1 cellular context compared by ENCODE assay signal in the genomic region with DNA sequence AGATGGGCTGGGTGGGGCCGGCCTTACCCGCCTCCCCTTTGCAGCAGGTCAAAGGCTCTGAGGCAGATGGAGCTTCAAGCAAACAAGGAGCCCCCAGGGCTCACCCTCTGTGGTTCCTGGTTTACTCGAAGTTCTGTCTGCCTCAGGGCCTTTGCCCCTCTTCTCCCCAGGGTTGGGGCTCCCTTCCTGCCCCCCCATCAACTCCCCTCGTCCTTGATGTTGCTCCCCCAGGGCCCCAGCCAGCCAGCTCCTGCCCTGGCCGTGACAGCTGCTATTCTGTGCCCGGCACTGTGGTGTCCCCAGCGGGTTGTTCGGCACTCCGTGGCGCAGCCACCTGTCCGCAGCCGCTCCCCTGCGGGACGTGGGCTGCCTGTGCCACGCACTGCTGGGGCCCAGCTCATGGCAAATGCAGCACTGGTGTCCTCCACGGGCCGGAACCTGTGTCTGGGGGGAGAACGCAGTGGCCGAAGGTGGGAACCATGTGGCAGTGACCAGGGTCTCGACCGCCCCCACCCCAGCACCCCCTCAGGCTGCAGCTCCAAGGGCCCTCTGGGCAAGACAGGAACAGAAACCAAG.
TF ChIP-seq lines count a peak whose summit lies in the region.

No MANE protein-coding gene starts in this region.

TF ChIP-seq in K562, 482 proteins besides CTCF, POLR2A, EP300 and RAD21:
- TF ChIP-seq PCBP1 (IDR thresholded peaks at IDR 0.05; ENCODE audit: low read depth, low read length, poor library complexity, severe bottlenecking) (peak; percentile 21), HOXB6 (CRISPR knock-in tag; IDR thresholded peaks at IDR 0.05; ENCODE audit: borderline replicate concordance) (no peak)
